In the genomic region with DNA sequence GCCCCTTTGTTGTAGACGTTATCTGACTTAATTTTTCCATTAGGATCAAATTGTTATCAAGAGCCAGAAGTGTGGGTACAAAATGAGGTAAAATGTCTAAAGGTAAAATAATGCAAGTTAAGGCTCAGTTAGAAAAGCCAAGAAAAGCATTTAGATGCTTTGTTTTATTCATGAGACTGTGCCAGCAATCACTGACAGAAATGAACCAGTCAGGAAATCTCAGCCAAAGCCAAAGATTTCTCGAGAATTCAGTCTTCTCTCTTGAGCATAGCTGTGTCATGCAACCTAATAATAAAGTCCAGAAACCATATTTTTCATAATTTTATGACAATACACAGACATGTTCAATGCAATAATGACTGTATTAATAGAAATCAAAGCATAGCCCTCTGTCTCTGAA, we compare ENCODE assay signal across 3 cellular contexts.
TF ChIP-seq lines count a peak whose summit lies in the region.

No MANE protein-coding gene starts in this region.

TF ChIP-seq in SK-N-SH treated with all-trans-retinoic acid at 6 μM for 48 hours, 23 proteins besides CTCF, POLR2A, EP300 and RAD21:
- TF ChIP-seq, protein P1, sequence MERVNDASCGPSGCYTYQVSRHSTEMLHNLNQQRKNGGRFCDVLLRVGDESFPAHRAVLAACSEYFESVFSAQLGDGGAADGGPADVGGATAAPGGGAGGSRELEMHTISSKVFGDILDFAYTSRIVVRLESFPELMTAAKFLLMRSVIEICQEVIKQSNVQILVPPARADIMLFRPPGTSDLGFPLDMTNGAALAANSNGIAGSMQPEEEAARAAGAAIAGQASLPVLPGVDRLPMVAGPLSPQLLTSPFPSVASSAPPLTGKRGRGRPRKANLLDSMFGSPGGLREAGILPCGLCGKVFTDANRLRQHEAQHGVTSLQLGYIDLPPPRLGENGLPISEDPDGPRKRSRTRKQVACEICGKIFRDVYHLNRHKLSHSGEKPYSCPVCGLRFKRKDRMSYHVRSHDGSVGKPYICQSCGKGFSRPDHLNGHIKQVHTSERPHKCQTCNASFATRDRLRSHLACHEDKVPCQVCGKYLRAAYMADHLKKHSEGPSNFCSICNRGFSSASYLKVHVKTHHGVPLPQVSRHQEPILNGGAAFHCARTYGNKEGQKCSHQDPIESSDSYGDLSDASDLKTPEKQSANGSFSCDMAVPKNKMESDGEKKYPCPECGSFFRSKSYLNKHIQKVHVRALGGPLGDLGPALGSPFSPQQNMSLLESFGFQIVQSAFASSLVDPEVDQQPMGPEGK (CRISPR knock-in tag; IDR thresholded peaks at IDR 0.05; ENCODE audit: borderline replicate concordance): no peak
- TF ChIP-seq ISL1 (CRISPR knock-in tag; IDR thresholded peaks at IDR 0.05): peak; percentile 12; the same call in 1 of the 2 replicates
TF ChIP-seq in SK-N-SH treated with all-trans-retinoic acid at 6 μM for 48 hours: peak in this region for 1.

TF ChIP-seq in SK-N-SH, 30 proteins besides CTCF, POLR2A, EP300 and RAD21:
- TF ChIP-seq, protein P2, sequence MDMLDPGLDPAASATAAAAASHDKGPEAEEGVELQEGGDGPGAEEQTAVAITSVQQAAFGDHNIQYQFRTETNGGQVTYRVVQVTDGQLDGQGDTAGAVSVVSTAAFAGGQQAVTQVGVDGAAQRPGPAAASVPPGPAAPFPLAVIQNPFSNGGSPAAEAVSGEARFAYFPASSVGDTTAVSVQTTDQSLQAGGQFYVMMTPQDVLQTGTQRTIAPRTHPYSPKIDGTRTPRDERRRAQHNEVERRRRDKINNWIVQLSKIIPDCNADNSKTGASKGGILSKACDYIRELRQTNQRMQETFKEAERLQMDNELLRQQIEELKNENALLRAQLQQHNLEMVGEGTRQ (IDR thresholded peaks at IDR 0.05; ENCODE audit: borderline replicate concordance, low read depth, low read length): no peak
- no peak for TF ChIP-seq CHD2 (IDR thresholded peaks at IDR 0.05; ENCODE audit: low read length, partially characterized antibody)
- no peak for TF ChIP-seq TAF1 (IDR thresholded peaks at IDR 0.05; ENCODE audit: borderline replicate concordance, low read depth, low read length)
- TF ChIP-seq JUND (IDR thresholded peaks at IDR 0.05): no peak
- no peak for TF ChIP-seq ELF1 (IDR thresholded peaks at IDR 0.05)

TF ChIP-seq in H1, 55 proteins besides CTCF, POLR2A, EP300 and RAD21 (continued from another document):
- TF ChIP-seq CREB1 (IDR thresholded peaks at IDR 0.05) (no peak), CHD1 (IDR thresholded peaks at IDR 0.05; ENCODE audit: low read depth, low read length) (no peak), RXRA (IDR thresholded peaks at IDR 0.05; ENCODE audit: insufficient read depth, low read depth, low read length) (no peak), MAFK (IDR thresholded peaks at IDR 0.05; ENCODE audit: low read depth, low read length) (no peak)
